Comparison of ENCODE assay signal across 1 cellular context in genomic region chr16:73037845-73038570, GRCh38.
TF ChIP-seq lines count a peak whose summit lies in the region.

No MANE protein-coding gene starts in this region.

TF ChIP-seq in HepG2, 621 proteins besides CTCF, POLR2A, EP300 and RAD21 (continued from another document and continues in another):
- TF ChIP-seq PREB (CRISPR knock-in tag; IDR thresholded peaks at IDR 0.05) (no peak), MEF2D (CRISPR knock-in tag; IDR thresholded peaks at IDR 0.05) (peak; percentile 74; the same call in 1 of the 2 replicates), ATF7 (IDR thresholded peaks at IDR 0.05) (peak; percentile 37), ATF7 (CRISPR knock-in tag; IDR thresholded peaks at IDR 0.05) (0 out of 2 replicates have a peak, but pooled peaks have one; percentile 37), ATM (IDR thresholded peaks at IDR 0.05; ENCODE audit: borderline replicate concordance) (no peak), ZFP91 (CRISPR knock-in tag; IDR thresholded peaks at IDR 0.05; ENCODE audit: borderline replicate concordance) (peak; percentile 68; the same call in 1 of the 2 replicates), GPN1 (CRISPR knock-in tag; IDR thresholded peaks at IDR 0.05; ENCODE audit: borderline replicate concordance) (no peak), POLR2AphosphoS2 (IDR thresholded peaks at IDR 0.05; ENCODE audit: low read depth, low read length) (no peak), ZNF20 (CRISPR knock-in tag; IDR thresholded peaks at IDR 0.05) (no peak), NR0B2 (CRISPR knock-in tag; IDR thresholded peaks at IDR 0.05) (no peak), DMAP1 (CRISPR knock-in tag; IDR thresholded peaks at IDR 0.05) (peak; percentile 70), ERF (CRISPR knock-in tag; IDR thresholded peaks at IDR 0.05) (peak; percentile 83; the same call in 1 of the 2 replicates), ZFP36L2 (CRISPR knock-in tag; IDR thresholded peaks at IDR 0.05) (no peak), ZNF597 (CRISPR knock-in tag; IDR thresholded peaks at IDR 0.05) (no peak), CSRNP2 (CRISPR knock-in tag; conservative IDR thresholded peaks at IDR 0.05; ENCODE audit: low read depth) (no peak), HOXD1 (CRISPR knock-in tag; IDR thresholded peaks at IDR 0.05) (0 out of 2 replicates have a peak, but pooled peaks have one; percentile 45), ZNF496 (CRISPR knock-in tag; IDR thresholded peaks at IDR 0.05; ENCODE audit: insufficient replicate concordance) (no peak), HHEX (CRISPR knock-in tag; IDR thresholded peaks at IDR 0.05) (peak; percentile 57; the same call in 1 of the 2 replicates), ZMAT5 (CRISPR knock-in tag; IDR thresholded peaks at IDR 0.05; ENCODE audit: borderline replicate concordance, low read depth) (no peak), ATRX (CRISPR knock-in tag; IDR thresholded peaks at IDR 0.05; ENCODE audit: borderline replicate concordance) (no peak), NR2C2 (CRISPR knock-in tag; IDR thresholded peaks at IDR 0.05; ENCODE audit: borderline replicate concordance) (peak; percentile 51), ZNF549 (CRISPR knock-in tag; IDR thresholded peaks at IDR 0.05) (no peak), FLYWCH1 (CRISPR knock-in tag; IDR thresholded peaks at IDR 0.05) (no peak), DRAP1 (CRISPR knock-in tag; IDR thresholded peaks at IDR 0.05) (0 out of 2 replicates have a peak, but pooled peaks have one; percentile 23)
- TF ChIP-seq, protein P1, sequence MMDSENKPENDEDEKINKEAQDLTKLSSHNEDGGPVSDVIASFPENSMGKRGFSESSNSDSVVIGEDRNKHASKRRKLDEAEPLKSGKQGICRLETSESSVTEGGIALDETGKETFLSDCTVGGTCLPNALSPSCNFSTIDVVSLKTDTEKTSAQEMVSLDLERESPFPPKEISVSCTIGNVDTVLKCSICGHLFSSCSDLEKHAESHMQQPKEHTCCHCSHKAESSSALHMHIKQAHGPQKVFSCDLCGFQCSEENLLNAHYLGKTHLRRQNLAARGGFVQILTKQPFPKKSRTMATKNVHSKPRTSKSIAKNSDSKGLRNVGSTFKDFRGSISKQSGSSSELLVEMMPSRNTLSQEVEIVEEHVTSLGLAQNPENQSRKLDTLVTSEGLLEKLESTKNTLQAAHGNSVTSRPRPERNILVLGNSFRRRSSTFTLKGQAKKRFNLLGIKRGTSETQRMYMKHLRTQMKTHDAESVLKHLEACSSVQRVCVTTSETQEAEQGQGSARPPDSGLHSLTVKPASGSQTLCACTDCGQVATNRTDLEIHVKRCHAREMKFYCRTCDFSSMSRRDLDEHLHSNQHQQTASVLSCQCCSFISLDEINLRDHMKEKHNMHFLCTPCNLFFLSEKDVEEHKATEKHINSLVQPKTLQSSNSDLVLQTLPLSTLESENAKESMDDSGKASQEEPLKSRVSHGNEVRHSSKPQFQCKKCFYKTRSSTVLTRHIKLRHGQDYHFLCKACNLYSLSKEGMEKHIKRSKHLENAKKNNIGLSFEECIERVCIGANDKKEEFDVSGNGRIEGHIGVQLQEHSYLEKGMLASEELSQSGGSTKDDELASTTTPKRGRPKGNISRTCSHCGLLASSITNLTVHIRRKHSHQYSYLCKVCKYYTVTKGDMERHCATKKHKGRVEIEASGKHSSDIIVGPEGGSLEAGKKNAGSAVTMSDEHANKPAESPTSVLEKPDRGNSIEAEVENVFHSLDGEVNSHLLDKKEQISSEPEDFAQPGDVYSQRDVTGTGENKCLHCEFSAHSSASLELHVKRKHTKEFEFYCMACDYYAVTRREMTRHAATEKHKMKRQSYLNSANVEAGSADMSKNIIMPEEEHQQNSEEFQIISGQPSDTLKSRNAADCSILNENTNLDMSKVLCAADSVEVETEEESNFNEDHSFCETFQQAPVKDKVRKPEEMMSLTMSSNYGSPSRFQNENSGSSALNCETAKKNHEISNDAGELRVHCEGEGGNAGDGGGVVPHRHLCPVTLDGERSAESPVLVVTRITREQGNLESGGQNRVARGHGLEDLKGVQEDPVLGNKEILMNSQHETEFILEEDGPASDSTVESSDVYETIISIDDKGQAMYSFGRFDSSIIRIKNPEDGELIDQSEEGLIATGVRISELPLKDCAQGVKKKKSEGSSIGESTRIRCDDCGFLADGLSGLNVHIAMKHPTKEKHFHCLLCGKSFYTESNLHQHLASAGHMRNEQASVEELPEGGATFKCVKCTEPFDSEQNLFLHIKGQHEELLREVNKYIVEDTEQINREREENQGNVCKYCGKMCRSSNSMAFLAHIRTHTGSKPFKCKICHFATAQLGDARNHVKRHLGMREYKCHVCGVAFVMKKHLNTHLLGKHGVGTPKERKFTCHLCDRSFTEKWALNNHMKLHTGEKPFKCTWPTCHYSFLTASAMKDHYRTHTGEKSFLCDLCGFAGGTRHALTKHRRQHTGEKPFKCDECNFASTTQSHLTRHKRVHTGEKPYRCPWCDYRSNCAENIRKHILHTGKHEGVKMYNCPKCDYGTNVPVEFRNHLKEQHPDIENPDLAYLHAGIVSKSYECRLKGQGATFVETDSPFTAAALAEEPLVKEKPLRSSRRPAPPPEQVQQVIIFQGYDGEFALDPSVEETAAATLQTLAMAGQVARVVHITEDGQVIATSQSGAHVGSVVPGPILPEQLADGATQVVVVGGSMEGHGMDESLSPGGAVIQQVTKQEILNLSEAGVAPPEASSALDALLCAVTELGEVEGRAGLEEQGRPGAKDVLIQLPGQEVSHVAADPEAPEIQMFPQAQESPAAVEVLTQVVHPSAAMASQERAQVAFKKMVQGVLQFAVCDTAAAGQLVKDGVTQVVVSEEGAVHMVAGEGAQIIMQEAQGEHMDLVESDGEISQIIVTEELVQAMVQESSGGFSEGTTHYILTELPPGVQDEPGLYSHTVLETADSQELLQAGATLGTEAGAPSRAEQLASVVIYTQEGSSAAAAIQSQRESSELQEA (CRISPR knock-in tag; IDR thresholded peaks at IDR 0.05; ENCODE audit: not compliant biosample characterization), result no peak
- TF ChIP-seq, protein P2, sequence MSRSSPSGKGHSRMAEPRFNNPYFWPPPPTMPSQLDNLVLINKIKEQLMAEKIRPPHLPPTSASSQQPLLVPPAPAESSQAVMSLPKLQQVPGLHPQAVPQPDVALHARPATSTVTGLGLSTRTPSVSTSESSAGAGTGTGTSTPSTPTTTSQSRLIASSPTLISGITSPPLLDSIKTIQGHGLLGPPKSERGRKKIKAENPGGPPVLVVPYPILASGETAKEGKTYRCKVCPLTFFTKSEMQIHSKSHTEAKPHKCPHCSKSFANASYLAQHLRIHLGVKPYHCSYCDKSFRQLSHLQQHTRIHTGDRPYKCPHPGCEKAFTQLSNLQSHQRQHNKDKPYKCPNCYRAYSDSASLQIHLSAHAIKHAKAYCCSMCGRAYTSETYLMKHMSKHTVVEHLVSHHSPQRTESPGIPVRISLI (CRISPR knock-in tag; IDR thresholded peaks at IDR 0.05; ENCODE audit: borderline replicate concordance), result peak; percentile 58; the same call in 1 of the 2 replicates
- TF ChIP-seq, protein P3, sequence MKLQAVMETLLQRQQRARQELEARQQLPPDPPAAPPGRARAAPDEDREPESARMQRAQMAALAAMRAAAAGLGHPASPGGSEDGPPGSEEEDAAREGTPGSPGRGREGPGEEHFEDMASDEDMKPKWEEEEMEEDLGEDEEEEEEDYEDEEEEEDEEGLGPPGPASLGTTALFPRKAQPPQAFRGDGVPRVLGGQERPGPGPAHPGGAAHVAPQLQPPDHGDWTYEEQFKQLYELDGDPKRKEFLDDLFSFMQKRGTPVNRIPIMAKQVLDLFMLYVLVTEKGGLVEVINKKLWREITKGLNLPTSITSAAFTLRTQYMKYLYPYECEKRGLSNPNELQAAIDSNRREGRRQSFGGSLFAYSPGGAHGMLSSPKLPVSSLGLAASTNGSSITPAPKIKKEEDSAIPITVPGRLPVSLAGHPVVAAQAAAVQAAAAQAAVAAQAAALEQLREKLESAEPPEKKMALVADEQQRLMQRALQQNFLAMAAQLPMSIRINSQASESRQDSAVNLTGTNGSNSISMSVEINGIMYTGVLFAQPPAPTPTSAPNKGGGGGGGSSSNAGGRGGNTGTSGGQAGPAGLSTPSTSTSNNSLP (IDR thresholded peaks at IDR 0.05; ENCODE audit: low read depth, low read length), result peak; percentile 67
- TF ChIP-seq, protein P4, sequence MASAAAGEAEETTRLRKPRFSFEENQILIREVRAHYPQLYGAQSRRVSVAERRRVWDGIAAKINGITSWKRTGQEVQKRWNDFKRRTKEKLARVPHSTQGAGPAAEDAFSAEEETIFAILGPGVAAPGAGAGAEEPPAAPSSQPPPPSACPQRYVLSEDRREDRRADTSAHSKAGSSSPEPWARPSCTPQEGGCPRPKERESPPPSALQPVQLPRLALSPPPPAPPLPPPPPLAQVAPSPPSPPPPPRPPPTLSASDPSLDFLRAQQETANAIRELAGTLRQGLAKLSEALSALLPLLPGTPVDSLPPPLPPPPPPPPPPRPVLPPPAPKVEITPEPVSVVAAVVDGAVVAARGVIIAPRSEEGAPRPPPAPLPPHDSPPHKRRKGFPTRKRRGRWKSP (CRISPR knock-in tag; IDR thresholded peaks at IDR 0.05), result no peak
- TF ChIP-seq, protein P5, sequence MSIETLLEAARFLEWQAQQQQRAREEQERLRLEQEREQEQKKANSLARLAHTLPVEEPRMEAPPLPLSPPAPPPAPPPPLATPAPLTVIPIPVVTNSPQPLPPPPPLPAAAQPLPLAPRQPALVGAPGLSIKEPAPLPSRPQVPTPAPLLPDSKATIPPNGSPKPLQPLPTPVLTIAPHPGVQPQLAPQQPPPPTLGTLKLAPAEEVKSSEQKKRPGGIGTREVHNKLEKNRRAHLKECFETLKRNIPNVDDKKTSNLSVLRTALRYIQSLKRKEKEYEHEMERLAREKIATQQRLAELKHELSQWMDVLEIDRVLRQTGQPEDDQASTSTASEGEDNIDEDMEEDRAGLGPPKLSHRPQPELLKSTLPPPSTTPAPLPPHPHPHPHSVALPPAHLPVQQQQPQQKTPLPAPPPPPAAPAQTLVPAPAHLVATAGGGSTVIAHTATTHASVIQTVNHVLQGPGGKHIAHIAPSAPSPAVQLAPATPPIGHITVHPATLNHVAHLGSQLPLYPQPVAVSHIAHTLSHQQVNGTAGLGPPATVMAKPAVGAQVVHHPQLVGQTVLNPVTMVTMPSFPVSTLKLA (IDR thresholded peaks at IDR 0.05), result no peak
- TF ChIP-seq, protein P6, sequence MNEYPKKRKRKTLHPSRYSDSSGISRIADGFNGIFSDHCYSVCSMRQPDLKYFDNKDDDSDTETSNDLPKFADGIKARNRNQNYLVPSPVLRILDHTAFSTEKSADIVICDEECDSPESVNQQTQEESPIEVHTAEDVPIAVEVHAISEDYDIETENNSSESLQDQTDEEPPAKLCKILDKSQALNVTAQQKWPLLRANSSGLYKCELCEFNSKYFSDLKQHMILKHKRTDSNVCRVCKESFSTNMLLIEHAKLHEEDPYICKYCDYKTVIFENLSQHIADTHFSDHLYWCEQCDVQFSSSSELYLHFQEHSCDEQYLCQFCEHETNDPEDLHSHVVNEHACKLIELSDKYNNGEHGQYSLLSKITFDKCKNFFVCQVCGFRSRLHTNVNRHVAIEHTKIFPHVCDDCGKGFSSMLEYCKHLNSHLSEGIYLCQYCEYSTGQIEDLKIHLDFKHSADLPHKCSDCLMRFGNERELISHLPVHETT (CRISPR knock-in tag; conservative IDR thresholded peaks at IDR 0.05), result no peak
